ENCODE assay signal across 6 cellular contexts in genomic region chr2:219551863-219552381, GRCh38. TPM values are rescaled to one million over a fixed set of nuclear protein-coding genes. Genes with fewer than 3 reads are reported as not detected.
DNase-seq lines count a peak whose midpoint lies in the region; ATAC-seq, FAIRE-seq and TF ChIP-seq lines count a peak whose summit lies in the region.

No MANE protein-coding gene starts in this region.

- DNase-seq in COLO668 (lab: John Stamatoyannopoulos, UW; ENCODE audit: unreplicated experiment) (peak; percentile 71), mucosa of descending colon (no peak), GM12891 (ENCODE audit: insufficient read length, low spot score) (no peak), SW480 (ENCODE audit: low spot score) (no peak)
- no peak for DNase-seq in activated naive CD4-positive, alpha-beta T cell treated with anti-CD3 and anti-CD28 coated beads, Interleukin-2, amount 50 U/mL, for 72 hours (ENCODE audit: low spot score in 2 of 2)

- H3K4me1 ChIP-seq in mucosa of descending colon (ENCODE audit: low read depth), result peaks cover 13% of the 10 kb centered on the region

- no peaks in the 10 kb centered on the region for H3K9me3 Mint-ChIP-seq in activated naive CD4-positive, alpha-beta T cell treated with anti-CD3 and anti-CD28 coated beads, Interleukin-2, amount 50 U/mL, for 72 hours

- TF ChIP-seq POLR2A in GM12891 (IDR thresholded peaks at IDR 0.05; ENCODE audit: low read depth, low read length), result no peak

- no peak for FAIRE-seq in GM12891 (lab: Jason Lieb, UNC)

- no peak overlapping the region for H3K27ac Mint-ChIP-seq in activated naive CD4-positive, alpha-beta T cell treated with anti-CD3 and anti-CD28 coated beads, Interleukin-2, amount 50 U/mL, for 72 hours

- intact Hi-C loops in mucosa of descending colon (cut with DNase I, micrococcal nuclease), result no loop called here

- no peak overlapping the region for H3K4me3 ChIP-seq in mucosa of descending colon

- no peak for TF ChIP-seq CTCF in mucosa of descending colon (IDR thresholded peaks at IDR 0.05)

- no peaks in the 10 kb centered on the region for H3K9me3 ChIP-seq in mucosa of descending colon

- no peaks in the 10 kb centered on the region for H3K36me3 Mint-ChIP-seq in activated naive CD4-positive, alpha-beta T cell treated with anti-CD3 and anti-CD28 coated beads, Interleukin-2, amount 50 U/mL, for 72 hours

- no peaks in the 10 kb centered on the region for H3K36me3 ChIP-seq in mucosa of descending colon (ENCODE audit: low read depth)

- peak; percentile 18 for ATAC-seq in HG02763 (IDR thresholded peaks at IDR 0.05; ENCODE audit: unreplicated experiment)
- ATAC-seq in activated naive CD4-positive, alpha-beta T cell treated with anti-CD3 and anti-CD28 coated beads, Interleukin-2, amount 50 U/mL, for 72 hours, result peak; percentile 18 to 60
- peak; percentile 33 for ATAC-seq in mucosa of descending colon

TF ChIP-seq in GM12891, 5 proteins besides CTCF, POLR2A, EP300 and RAD21:
- no peak for TF ChIP-seq POU2F2 (IDR thresholded peaks at IDR 0.05; ENCODE audit: low read depth, low read length)
- no peak for TF ChIP-seq SPI1 (IDR thresholded peaks at IDR 0.05; ENCODE audit: low read depth, low read length)
- no peak for TF ChIP-seq PAX5 (IDR thresholded peaks at IDR 0.05; ENCODE audit: insufficient read depth, low read length, severe bottlenecking)
- TF ChIP-seq POLR2AphosphoS5 (IDR thresholded peaks at IDR 0.05; ENCODE audit: low read depth, low read length), result no peak
- TF ChIP-seq TAF1 (IDR thresholded peaks at IDR 0.05; ENCODE audit: low read depth, low read length), result no peak

RNA-seq across cellular contexts. Expression of gene TMEM198, which starts 8.1 kb away (rescaled TPM):
- total RNA-seq in activated naive CD4-positive, alpha-beta T cell treated with anti-CD3 and anti-CD28 coated beads, Interleukin-2, amount 50 U/mL, for 72 hours, result 1 to 10 TPM; 1.8 to 6.1 TPM
- total RNA-seq in mucosa of descending colon, result 1 to 10 TPM in 2 of 3 donors, under 1 TPM in 1; 0.69 to 2.7 (median 2.7) TPM
- polyA plus RNA-seq in GM12891 (2012; ENCODE audit: low read depth, missing spikeins), result 0.50 TPM

RNA-seq across cellular contexts. Expression of gene CHPF, which starts 8.3 kb away (rescaled TPM):
- total RNA-seq in activated naive CD4-positive, alpha-beta T cell treated with anti-CD3 and anti-CD28 coated beads, Interleukin-2, amount 50 U/mL, for 72 hours, result 10 to 100 TPM; 13.2 to 16.7 TPM
- total RNA-seq in mucosa of descending colon, result 10 to 100 TPM; 19.4 to 25.9 (median 20.5) TPM
- 2.8 TPM for polyA plus RNA-seq in GM12891 (2012; ENCODE audit: low read depth, missing spikeins)

RNA-seq across cellular contexts. Expression of gene OBSL1, which starts 19.4 kb away (rescaled TPM):
- 1 to 10 TPM; 1.9 to 8.9 TPM for total RNA-seq in activated naive CD4-positive, alpha-beta T cell treated with anti-CD3 and anti-CD28 coated beads, Interleukin-2, amount 50 U/mL, for 72 hours
- total RNA-seq in mucosa of descending colon, result 10 to 100 TPM in 2 of 3 donors, 1 to 10 TPM in 1; 7.6 to 53.0 (median 12.6) TPM
- 0.08 TPM for polyA plus RNA-seq in GM12891 (2012; ENCODE audit: low read depth, missing spikeins)

RNA-seq across cellular contexts. Expression of gene INHA, which starts 20.2 kb away (rescaled TPM):
- under 1 TPM in 1 of 2 donors, not detected in 1; 0.23 TPM for total RNA-seq in activated naive CD4-positive, alpha-beta T cell treated with anti-CD3 and anti-CD28 coated beads, Interleukin-2, amount 50 U/mL, for 72 hours
- under 1 TPM in 1 of 3 donors, not detected in 2; 0.19 TPM for total RNA-seq in mucosa of descending colon
- polyA plus RNA-seq in GM12891 (2012; ENCODE audit: low read depth, missing spikeins), result not detected

RNA-seq across cellular contexts. Expression of gene ASIC4, which starts 37.6 kb away (rescaled TPM):
- total RNA-seq in activated naive CD4-positive, alpha-beta T cell treated with anti-CD3 and anti-CD28 coated beads, Interleukin-2, amount 50 U/mL, for 72 hours, result under 1 TPM; 0.16 to 0.98 TPM
- total RNA-seq in mucosa of descending colon, result under 1 TPM in 1 of 3 donors, not detected in 2; 0.09 TPM
- not detected for polyA plus RNA-seq in GM12891 (2012; ENCODE audit: low read depth, missing spikeins)
